1 cellular context compared by ENCODE assay signal in the genomic region with DNA sequence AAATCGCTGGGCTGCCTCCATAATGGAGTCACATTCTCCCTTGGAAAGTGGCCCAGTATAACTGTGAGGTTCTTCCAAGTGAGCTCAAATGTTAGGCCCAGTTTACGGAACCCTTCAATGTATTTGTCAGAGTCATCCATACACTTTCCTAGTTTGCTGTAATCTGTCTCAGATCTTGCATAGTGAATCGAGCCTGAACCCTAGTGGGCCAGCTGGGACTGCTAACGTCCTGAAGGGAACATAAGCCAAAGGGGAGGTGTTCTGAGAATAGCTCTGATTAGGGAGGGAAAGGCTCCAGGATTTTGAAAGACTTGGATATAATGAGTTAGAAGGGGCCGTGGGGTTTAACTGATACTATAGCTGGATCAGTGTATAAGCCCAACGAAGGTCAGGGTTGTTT.
TF ChIP-seq lines count a peak whose summit lies in the region.

No MANE protein-coding gene starts in this region.

TF ChIP-seq in H1, 55 proteins besides CTCF, POLR2A, EP300 and RAD21 (continued from another document):
- TF ChIP-seq CBX8 (IDR thresholded peaks at IDR 0.05; ENCODE audit: borderline replicate concordance, low read depth, low read length) (no peak), KDM5A (IDR thresholded peaks at IDR 0.05; ENCODE audit: low read length) (no peak), CHD1 (IDR thresholded peaks at IDR 0.05; ENCODE audit: low read depth, low read length) (no peak)
- TF ChIP-seq, protein P1, sequence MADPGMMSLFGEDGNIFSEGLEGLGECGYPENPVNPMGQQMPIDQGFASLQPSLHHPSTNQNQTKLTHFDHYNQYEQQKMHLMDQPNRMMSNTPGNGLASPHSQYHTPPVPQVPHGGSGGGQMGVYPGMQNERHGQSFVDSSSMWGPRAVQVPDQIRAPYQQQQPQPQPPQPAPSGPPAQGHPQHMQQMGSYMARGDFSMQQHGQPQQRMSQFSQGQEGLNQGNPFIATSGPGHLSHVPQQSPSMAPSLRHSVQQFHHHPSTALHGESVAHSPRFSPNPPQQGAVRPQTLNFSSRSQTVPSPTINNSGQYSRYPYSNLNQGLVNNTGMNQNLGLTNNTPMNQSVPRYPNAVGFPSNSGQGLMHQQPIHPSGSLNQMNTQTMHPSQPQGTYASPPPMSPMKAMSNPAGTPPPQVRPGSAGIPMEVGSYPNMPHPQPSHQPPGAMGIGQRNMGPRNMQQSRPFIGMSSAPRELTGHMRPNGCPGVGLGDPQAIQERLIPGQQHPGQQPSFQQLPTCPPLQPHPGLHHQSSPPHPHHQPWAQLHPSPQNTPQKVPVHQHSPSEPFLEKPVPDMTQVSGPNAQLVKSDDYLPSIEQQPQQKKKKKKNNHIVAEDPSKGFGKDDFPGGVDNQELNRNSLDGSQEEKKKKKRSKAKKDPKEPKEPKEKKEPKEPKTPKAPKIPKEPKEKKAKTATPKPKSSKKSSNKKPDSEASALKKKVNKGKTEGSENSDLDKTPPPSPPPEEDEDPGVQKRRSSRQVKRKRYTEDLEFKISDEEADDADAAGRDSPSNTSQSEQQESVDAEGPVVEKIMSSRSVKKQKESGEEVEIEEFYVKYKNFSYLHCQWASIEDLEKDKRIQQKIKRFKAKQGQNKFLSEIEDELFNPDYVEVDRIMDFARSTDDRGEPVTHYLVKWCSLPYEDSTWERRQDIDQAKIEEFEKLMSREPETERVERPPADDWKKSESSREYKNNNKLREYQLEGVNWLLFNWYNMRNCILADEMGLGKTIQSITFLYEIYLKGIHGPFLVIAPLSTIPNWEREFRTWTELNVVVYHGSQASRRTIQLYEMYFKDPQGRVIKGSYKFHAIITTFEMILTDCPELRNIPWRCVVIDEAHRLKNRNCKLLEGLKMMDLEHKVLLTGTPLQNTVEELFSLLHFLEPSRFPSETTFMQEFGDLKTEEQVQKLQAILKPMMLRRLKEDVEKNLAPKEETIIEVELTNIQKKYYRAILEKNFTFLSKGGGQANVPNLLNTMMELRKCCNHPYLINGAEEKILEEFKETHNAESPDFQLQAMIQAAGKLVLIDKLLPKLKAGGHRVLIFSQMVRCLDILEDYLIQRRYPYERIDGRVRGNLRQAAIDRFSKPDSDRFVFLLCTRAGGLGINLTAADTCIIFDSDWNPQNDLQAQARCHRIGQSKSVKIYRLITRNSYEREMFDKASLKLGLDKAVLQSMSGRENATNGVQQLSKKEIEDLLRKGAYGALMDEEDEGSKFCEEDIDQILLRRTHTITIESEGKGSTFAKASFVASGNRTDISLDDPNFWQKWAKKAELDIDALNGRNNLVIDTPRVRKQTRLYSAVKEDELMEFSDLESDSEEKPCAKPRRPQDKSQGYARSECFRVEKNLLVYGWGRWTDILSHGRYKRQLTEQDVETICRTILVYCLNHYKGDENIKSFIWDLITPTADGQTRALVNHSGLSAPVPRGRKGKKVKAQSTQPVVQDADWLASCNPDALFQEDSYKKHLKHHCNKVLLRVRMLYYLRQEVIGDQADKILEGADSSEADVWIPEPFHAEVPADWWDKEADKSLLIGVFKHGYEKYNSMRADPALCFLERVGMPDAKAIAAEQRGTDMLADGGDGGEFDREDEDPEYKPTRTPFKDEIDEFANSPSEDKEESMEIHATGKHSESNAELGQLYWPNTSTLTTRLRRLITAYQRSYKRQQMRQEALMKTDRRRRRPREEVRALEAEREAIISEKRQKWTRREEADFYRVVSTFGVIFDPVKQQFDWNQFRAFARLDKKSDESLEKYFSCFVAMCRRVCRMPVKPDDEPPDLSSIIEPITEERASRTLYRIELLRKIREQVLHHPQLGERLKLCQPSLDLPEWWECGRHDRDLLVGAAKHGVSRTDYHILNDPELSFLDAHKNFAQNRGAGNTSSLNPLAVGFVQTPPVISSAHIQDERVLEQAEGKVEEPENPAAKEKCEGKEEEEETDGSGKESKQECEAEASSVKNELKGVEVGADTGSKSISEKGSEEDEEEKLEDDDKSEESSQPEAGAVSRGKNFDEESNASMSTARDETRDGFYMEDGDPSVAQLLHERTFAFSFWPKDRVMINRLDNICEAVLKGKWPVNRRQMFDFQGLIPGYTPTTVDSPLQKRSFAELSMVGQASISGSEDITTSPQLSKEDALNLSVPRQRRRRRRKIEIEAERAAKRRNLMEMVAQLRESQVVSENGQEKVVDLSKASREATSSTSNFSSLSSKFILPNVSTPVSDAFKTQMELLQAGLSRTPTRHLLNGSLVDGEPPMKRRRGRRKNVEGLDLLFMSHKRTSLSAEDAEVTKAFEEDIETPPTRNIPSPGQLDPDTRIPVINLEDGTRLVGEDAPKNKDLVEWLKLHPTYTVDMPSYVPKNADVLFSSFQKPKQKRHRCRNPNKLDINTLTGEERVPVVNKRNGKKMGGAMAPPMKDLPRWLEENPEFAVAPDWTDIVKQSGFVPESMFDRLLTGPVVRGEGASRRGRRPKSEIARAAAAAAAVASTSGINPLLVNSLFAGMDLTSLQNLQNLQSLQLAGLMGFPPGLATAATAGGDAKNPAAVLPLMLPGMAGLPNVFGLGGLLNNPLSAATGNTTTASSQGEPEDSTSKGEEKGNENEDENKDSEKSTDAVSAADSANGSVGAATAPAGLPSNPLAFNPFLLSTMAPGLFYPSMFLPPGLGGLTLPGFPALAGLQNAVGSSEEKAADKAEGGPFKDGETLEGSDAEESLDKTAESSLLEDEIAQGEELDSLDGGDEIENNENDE (IDR thresholded peaks at IDR 0.05; ENCODE audit: insufficient replicate concordance, low read length): no peak
